ENCODE assay signal across 16 cellular contexts in genomic region chr21:35372201-35372600, GRCh38.
DNase-seq lines count a peak whose midpoint lies in the region; ATAC-seq and TF ChIP-seq lines count a peak whose summit lies in the region.
"Had no signal": no experiment of that assay in that cellular context is flagged by ENCODE, and none has a peak within 500 bp of the region (broad histone marks: within the 10 kb centered on the region; RNA-seq: fewer than 3 reads in every experiment).

No MANE protein-coding gene starts in this region.

- no peak for TF ChIP-seq CTCF in SK-N-SH (IDR thresholded peaks at IDR 0.05)
- TF ChIP-seq CTCF in nephron progenitor cell (IDR thresholded peaks at IDR 0.05), result no peak

- no peaks in the 10 kb centered on the region for H3K9me3 Mint-ChIP-seq in nephron progenitor cell
- H3K9me3 Mint-ChIP-seq: CD4-positive, alpha-beta T cell; H9; IgD-negative memory B cell had no signal

- H2AFZ ChIP-seq in SK-N-SH (ENCODE audit: low read depth), result peak overlapping the region; percentile 13; the same call in 1 of the 2 replicates
- no peak overlapping the region for H2AFZ ChIP-seq in trophoblast cell (ENCODE audit: insufficient read depth, low read length, poor library complexity)

- H3K4me1 ChIP-seq in SK-N-SH (ENCODE audit: control insufficient read depth in 1 of 2, insufficient read depth in 2 of 2, low read depth in 1 of 2, low read length in 1 of 2) (peaks cover 0 to 8% of the 10 kb centered on the region in 2 experiments; a peak in 1 of 4 replicates), mesendoderm (ENCODE audit: control insufficient read depth, low read depth, low read length) (no peaks in the 10 kb centered on the region), trophoblast cell (ENCODE audit: control insufficient read depth in 1 of 2, insufficient read depth in 2 of 2, low read length in 2 of 2) (peaks cover 3 to 4% of the 10 kb centered on the region in 2 experiments)
- H3K4me1 ChIP-seq: A549, Caco-2 had no signal

- no peak overlapping the region for H3K23ac ChIP-seq in mesendoderm (ENCODE audit: low read length)
- no peak overlapping the region for H3K23ac ChIP-seq in trophoblast cell (ENCODE audit: low read length)

- no peak overlapping the region for H2BK12ac ChIP-seq in trophoblast cell (ENCODE audit: low read length)

- no peaks in the 10 kb centered on the region for H3K9me2 ChIP-seq in SK-N-SH

- H4K91ac ChIP-seq in trophoblast cell (ENCODE audit: low read depth, low read length), result no peak overlapping the region

- H2BK5ac ChIP-seq in mesendoderm (ENCODE audit: low read length) (no peak overlapping the region), trophoblast cell (ENCODE audit: low read depth, low read length, poor library complexity) (no peak overlapping the region)

- H3K4me2 ChIP-seq in SK-N-SH (no peak overlapping the region), mesendoderm (ENCODE audit: low read length) (no peak overlapping the region), trophoblast cell (ENCODE audit: low read length) (no peak overlapping the region)
- H3K4me2 ChIP-seq: A549 had no signal

- no peak overlapping the region for H3K27ac ChIP-seq in SK-N-SH (ENCODE audit: low read depth in 2 of 2, low read length in 1 of 2)
- no peak overlapping the region for H3K27ac ChIP-seq in mesendoderm (ENCODE audit: low read depth, low read length)
- no peak overlapping the region for H3K27ac ChIP-seq in trophoblast cell (ENCODE audit: low read depth, low read length)
- H3K27ac ChIP-seq: 22Rv1, A549, C4-2B had no signal

- H4K20me1 ChIP-seq in SK-N-SH (ENCODE audit: insufficient read depth), result no peaks in the 10 kb centered on the region

- H3K14ac ChIP-seq in trophoblast cell (ENCODE audit: low read length), result no peak overlapping the region

- no peak overlapping the region for H2BK15ac ChIP-seq in mesendoderm (replicated peaks; ENCODE audit: low read depth)

- peak overlapping the region; percentile 39 for H3K18ac ChIP-seq in mesendoderm (ENCODE audit: low read length)
- no peak overlapping the region for H3K18ac ChIP-seq in trophoblast cell (ENCODE audit: low read length)

- no peaks in the 10 kb centered on the region for H3K9me3 ChIP-seq in SK-N-SH
- H3K9me3 ChIP-seq in trophoblast cell (ENCODE audit: insufficient read depth, low read depth, low read length), result no peaks in the 10 kb centered on the region
- H3K9me3 ChIP-seq: A549 had no signal

- H3K79me2 ChIP-seq in SK-N-SH (ENCODE audit: insufficient read depth) (no peaks in the 10 kb centered on the region), mesendoderm (ENCODE audit: control insufficient read depth, insufficient read depth, low read length) (no peaks in the 10 kb centered on the region), trophoblast cell (ENCODE audit: control insufficient read depth, insufficient read depth, low read length, poor library complexity) (no peaks in the 10 kb centered on the region)

- H4K5ac ChIP-seq in mesendoderm (ENCODE audit: low read length), result no peak overlapping the region

- H3K9ac ChIP-seq in SK-N-SH, result no peak overlapping the region
- H3K9ac ChIP-seq in mesendoderm (ENCODE audit: low read length), result no peak overlapping the region
- H3K9ac ChIP-seq in trophoblast cell (ENCODE audit: low read length), result no peak overlapping the region

- H3K4me1 Mint-ChIP-seq in nephron progenitor cell, result no peaks in the 10 kb centered on the region

- TF ChIP-seq RAD21 in SK-N-SH (IDR thresholded peaks at IDR 0.05; ENCODE audit: low read length), result no peak

- no peak overlapping the region for H3K4me3 ChIP-seq in SK-N-SH (ENCODE audit: low read depth in 2 of 2, low read length in 1 of 2)
- no peak overlapping the region for H3K4me3 ChIP-seq in mesendoderm (ENCODE audit: low read length)
- H3K4me3 ChIP-seq in trophoblast cell (ENCODE audit: low read depth, low read length), result no peak overlapping the region
- H3K4me3 ChIP-seq: A549 had no signal

- CTCF ChIA-PET in SK-N-SH (lab: Yijun Ruan, JAX), result no interaction called here

- H2AK5ac ChIP-seq in mesendoderm (ENCODE audit: low read length) (no peak overlapping the region), trophoblast cell (ENCODE audit: low read length) (no peak overlapping the region)

- H3K36me3 Mint-ChIP-seq in nephron progenitor cell (ENCODE audit: low read depth), result no peaks in the 10 kb centered on the region
- H3K36me3 Mint-ChIP-seq: IgD-negative memory B cell had no signal

- no peaks in the 10 kb centered on the region for H3K27me3 ChIP-seq in SK-N-SH (ENCODE audit: insufficient read depth)
- no peaks in the 10 kb centered on the region for H3K27me3 ChIP-seq in mesendoderm (ENCODE audit: insufficient read depth, low read length, poor library complexity)
- no peaks in the 10 kb centered on the region for H3K27me3 ChIP-seq in trophoblast cell (ENCODE audit: insufficient read depth, low read length)

- no peak for ATAC-seq in SK-N-SH treated with all-trans-retinoic acid at 6 μM for 48 hours
- ATAC-seq: A549 had no signal

- no peaks in the 10 kb centered on the region for H3K36me3 ChIP-seq in SK-N-SH (replicated peaks in 1 of 2; ENCODE audit: control insufficient read depth in 1 of 2, insufficient read depth in 2 of 2, low read length in 1 of 2)
- no peaks in the 10 kb centered on the region for H3K36me3 ChIP-seq in mesendoderm (ENCODE audit: control insufficient read depth, insufficient read depth, low read length)
- H3K36me3 ChIP-seq in trophoblast cell (ENCODE audit: control insufficient read depth in 1 of 2, insufficient read depth in 2 of 2, low read length in 2 of 2), result no peaks in the 10 kb centered on the region

- H3K4me3 Mint-ChIP-seq in nephron progenitor cell, result no peak overlapping the region
- H3K4me3 Mint-ChIP-seq: CD4-positive, alpha-beta T cell; H9; IgD-negative memory B cell had no signal

- H4K12ac ChIP-seq in trophoblast cell (ENCODE audit: low read depth, low read length), result no peak overlapping the region

- H2BK120ac ChIP-seq in mesendoderm (ENCODE audit: low read depth, low read length) (no peak overlapping the region), trophoblast cell (ENCODE audit: insufficient read depth, low read length, poor library complexity) (no peak overlapping the region)

- 90% methylated on average over 5 of the region's 5 CpGs for WGBS in SK-N-SH (ENCODE audit: low lambda C conversion rate)
- no CpG with 5 or more reads among the region's 5 CpGs for WGBS in mesendoderm (ENCODE audit: extremely low coverage, insufficient coverage, low lambda C conversion rate)
- WGBS in trophoblast cell (ENCODE audit: extremely low coverage, insufficient coverage, insufficient read length), result no CpG with 5 or more reads among the region's 5 CpGs

- TF ChIP-seq EP300 in SK-N-SH (IDR thresholded peaks at IDR 0.05; ENCODE audit: borderline replicate concordance in 1 of 2, low read depth in 1 of 2, low read length in 1 of 2), result no peak

- peaks cover 20% of the 10 kb centered on the region for H3F3A ChIP-seq in SK-N-SH (replicated peaks; ENCODE audit: insufficient read depth)

- no peak for DNase-seq in SK-N-SH
- no peak for DNase-seq in mesendoderm
- peak; percentile 54 to 77 for DNase-seq in trophoblast cell
- no peak for DNase-seq in NCI-H748 treated with DMSO at 0.1 percent for 48 hours (lab: John Stamatoyannopoulos, UW)
- no peak for DNase-seq in ureter (ENCODE audit: low spot score)
- DNase-seq in nephron progenitor cell, result no peak
- DNase-seq: AML-193; Caco-2; CD4-positive, alpha-beta T cell; GDM1; H9 had no signal

- POLR2A ChIA-PET in SK-N-SH (lab: Yijun Ruan, JAX), result no interaction called here

- no peak overlapping the region for H3K56ac ChIP-seq in mesendoderm (ENCODE audit: low read length)

- H4K8ac ChIP-seq in mesendoderm (ENCODE audit: low read depth, low read length) (no peak overlapping the region), trophoblast cell (ENCODE audit: low read depth, low read length) (no peak overlapping the region)

- H3K79me1 ChIP-seq in mesendoderm (ENCODE audit: low read length), result no peaks in the 10 kb centered on the region
- H3K79me1 ChIP-seq in trophoblast cell (ENCODE audit: low read length), result no peaks in the 10 kb centered on the region

- H3K27me3 Mint-ChIP-seq in nephron progenitor cell (ENCODE audit: low read depth, poor library complexity), result no peaks in the 10 kb centered on the region
- H3K27me3 Mint-ChIP-seq: CD4-positive, alpha-beta T cell had no signal

- H3K27ac Mint-ChIP-seq in nephron progenitor cell, result no peak overlapping the region
- H3K27ac Mint-ChIP-seq: CD4-positive, alpha-beta T cell; IgD-negative memory B cell had no signal

- no peak overlapping the region for H3K4ac ChIP-seq in mesendoderm (ENCODE audit: low read depth, low read length)
- H3K4ac ChIP-seq in trophoblast cell (ENCODE audit: low read depth, low read length), result no peak overlapping the region

TF ChIP-seq in SK-N-SH, 30 proteins besides CTCF, POLR2A, EP300 and RAD21 (continues in another document):
- no peak for TF ChIP-seq FOXJ3 (CRISPR knock-in tag; IDR thresholded peaks at IDR 0.05)
- TF ChIP-seq IRF3 (IDR thresholded peaks at IDR 0.05; ENCODE audit: low read depth, low read length), result no peak
- no peak for TF ChIP-seq JUND (IDR thresholded peaks at IDR 0.05)

TF ChIP-seq in SK-N-SH treated with all-trans-retinoic acid at 6 μM for 48 hours, 23 proteins besides CTCF, POLR2A, EP300 and RAD21 (continues in another document):
- no peak for TF ChIP-seq POU6F1 (CRISPR knock-in tag; IDR thresholded peaks at IDR 0.05; ENCODE audit: borderline replicate concordance, low read depth)

Comparison
In these comparisons a context has a peak if more than half of its experiments do, and no peak if none do; other contexts are left out.
1. DNase-seq: peak in trophoblast cell (2 of 2); none in SK-N-SH (single experiment), mesendoderm (single experiment), NCI-H748 treated with DMSO at 0.1 percent for 48 hours (single experiment), ureter (single experiment) and nephron progenitor cell (single experiment).